In the genomic region with DNA sequence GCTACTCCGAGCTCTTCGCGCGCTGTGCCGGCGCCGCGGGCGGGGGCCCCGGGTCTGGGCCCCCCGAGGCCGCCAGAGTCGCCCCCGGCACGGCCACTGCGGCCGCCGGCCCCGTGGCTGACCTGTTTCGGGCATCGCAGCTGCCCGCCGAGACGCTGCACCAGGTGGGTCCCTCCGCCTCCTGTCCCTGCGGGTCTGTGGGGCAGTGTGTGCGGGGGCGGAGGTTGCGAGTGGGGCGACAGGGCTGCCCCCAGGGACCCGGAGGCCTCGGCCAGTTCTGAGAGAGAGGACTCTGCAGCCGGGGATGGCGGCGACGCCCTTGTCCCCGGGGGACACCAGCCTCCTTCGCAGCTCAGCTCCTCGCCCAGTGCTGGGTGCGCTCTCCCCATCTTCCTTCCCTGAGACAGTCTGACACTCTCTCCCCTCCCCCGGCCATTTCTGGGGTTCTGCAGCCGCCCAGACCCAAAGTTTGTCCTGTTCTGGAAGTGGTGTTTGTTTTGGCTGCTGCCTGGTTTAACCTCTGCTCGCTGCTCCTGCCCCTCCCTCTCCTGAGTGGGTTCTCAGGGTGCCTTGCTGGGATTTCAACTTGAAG, we compare ENCODE assay signal across 8 cellular contexts. TPM values are rescaled to one million over a fixed set of nuclear protein-coding genes. Genes with fewer than 3 reads are reported as not detected.
DNase-seq lines count a peak whose midpoint lies in the region; ATAC-seq, FAIRE-seq and TF ChIP-seq lines count a peak whose summit lies in the region.

No MANE protein-coding gene starts in this region.

- 5% methylated on average over 6 of the region's 43 CpGs for WGBS in A549 (ENCODE audit: missing lambda C conversion rate)

- no peak for FAIRE-seq in A549 (lab: Jason Lieb, UNC)

- no peaks in the 10 kb centered on the region; the same call in 2 of the 3 replicates for H3K9me3 ChIP-seq in A549
- no peaks in the 10 kb centered on the region for H3K9me3 ChIP-seq in parathyroid adenoma (ENCODE audit: control insufficient read depth, low read length)

- no peak for TF ChIP-seq EP300 in A549 (IDR thresholded peaks at IDR 0.05)

- no peaks in the 10 kb centered on the region for H3K27me3 ChIP-seq in parathyroid adenoma (ENCODE audit: control insufficient read depth, insufficient read depth, low read length)
- H3K27me3 ChIP-seq in foreskin keratinocyte = no peaks in the 10 kb centered on the region

- H3K79me2 ChIP-seq in parathyroid adenoma = peaks cover 2% of the 10 kb centered on the region

- peak; percentile 49 to 57 for ATAC-seq in A549
- ATAC-seq in HG03342 (IDR thresholded peaks at IDR 0.05; ENCODE audit: unreplicated experiment) = peak; percentile 15
- no peak for ATAC-seq in foreskin keratinocyte

- TF ChIP-seq POLR2A in A549 (IDR thresholded peaks at IDR 0.05; ENCODE audit: low read length) = no peak

- no peak for TF ChIP-seq CTCF in A549 (IDR thresholded peaks at IDR 0.05)
- no peak for TF ChIP-seq CTCF in fibroblast of villous mesenchyme (IDR thresholded peaks at IDR 0.05; ENCODE audit: insufficient read depth, low read depth, low read length)
- TF ChIP-seq CTCF in parathyroid adenoma (IDR thresholded peaks at IDR 0.05) = no peak
- TF ChIP-seq CTCF in foreskin keratinocyte (conservative IDR thresholded peaks at IDR 0.05) = no peak

- H3K4me3 ChIP-seq in A549 (peak overlapping the region; percentile 63), fibroblast of villous mesenchyme (ENCODE audit: low read depth, low read length) (peak overlapping the region; percentile 55), parathyroid adenoma (ENCODE audit: low read depth, low read length) (peak overlapping the region; percentile 52)

- no peak overlapping the region for H3K9ac ChIP-seq in parathyroid adenoma

- H3K36me3 ChIP-seq in parathyroid adenoma (ENCODE audit: control insufficient read depth, insufficient read depth, low read length) = no peaks in the 10 kb centered on the region

- H3K4me2 ChIP-seq in A549 (peak overlapping the region; percentile 99), parathyroid adenoma (ENCODE audit: low read length) (peak overlapping the region; percentile 52)

- H3K27ac ChIP-seq in A549 (peak overlapping the region; percentile 46 to 77; a peak in 3 of 6 replicates), parathyroid adenoma (peak overlapping the region; percentile 62), foreskin keratinocyte (no peak overlapping the region)

- CTCF ChIA-PET in A549 (lab: Yijun Ruan, JAX) = interaction anchor here (0.7 to 1.9 kb wide), 7 partner anchors 9 to 126 kb away, joined by 3 to 6 read pairs (median 4); no protein-coding TSS in a partner anchor

- H3K4me1 ChIP-seq in A549 (peaks cover 6% of the 10 kb centered on the region; the same call in 2 of the 3 replicates), parathyroid adenoma (no peaks in the 10 kb centered on the region), foreskin keratinocyte (peaks cover 6% of the 10 kb centered on the region)

- no peak for TF ChIP-seq RAD21 in A549 (conservative IDR thresholded peaks at IDR 0.05 in 1 of 2, IDR thresholded peaks at IDR 0.05 in 1 of 2)

- H2AFZ ChIP-seq in parathyroid adenoma = peak overlapping the region; percentile 77

- DNase-seq in A549 (ENCODE audit: low read depth in 1 of 2, low spot score in 1 of 2) = no peak
- DNase-seq in GM19238 (ENCODE audit: insufficient read length, low spot score) = peak; percentile 7
- DNase-seq in activated CD8-positive, alpha-beta memory T cell treated with anti-CD3 and anti-CD28 coated beads, Interleukin-2, amount 50 U/mL, for 48 hours = peak; percentile 46
- no peak for DNase-seq in fibroblast of villous mesenchyme (ENCODE audit: low read depth)
- DNase-seq in SW480 (ENCODE audit: low spot score) = no peak
- no peak for DNase-seq in foreskin keratinocyte

- POLR2A ChIA-PET in A549 (lab: Yijun Ruan, JAX) = no interaction called here

TF ChIP-seq in A549, 52 proteins besides CTCF, POLR2A, EP300 and RAD21:
- TF ChIP-seq HOXA7 (CRISPR knock-in tag; IDR thresholded peaks at IDR 0.05) (no peak), RNF2 (IDR thresholded peaks at IDR 0.05; ENCODE audit: borderline replicate concordance, low read depth) (0 out of 2 replicates have a peak, but pooled peaks have one; percentile 19)

RNA-seq across cellular contexts. Expression of a gene that starts 0.6 kb away (rescaled TPM):
- polyA plus RNA-seq in A549 (2011; rRNA removed) = 0.45 and 0.76 TPM in 2 replicates
- 0.09 and 0.13 TPM in 2 replicates for polyA plus RNA-seq in A549 (2012; cell fraction: cytosol; rRNA removed)
- 0.01 and 0.02 TPM in 2 replicates for polyA plus RNA-seq in A549 (2012; cell fraction: nucleus; rRNA removed)
- 0.13 to 0.26 TPM (median 0.17 TPM) in 3 replicates for polyA plus RNA-seq in A549 (2017; fragmentation: RNase III; extraction: RNeasy Plus Mini Kit Qiagen cat#74134 plus additional on column Dnase treatment)
- polyA minus RNA-seq in A549 (2011; rRNA and poly(A)+ RNA removed) = 1.2 and 1.9 TPM in 2 replicates
- total RNA-seq in fibroblast of villous mesenchyme = 0.32 and 0.43 TPM in 2 replicates
- total RNA-seq in foreskin keratinocyte = 2.0 and 4.2 TPM in 2 replicates
- 1.4 and 2.7 TPM in 2 replicates for polyA plus RNA-seq in foreskin keratinocyte

Comparison
In these comparisons a context has a peak if more than half of its experiments do, and no peak if none do; other contexts are left out.
1. DNase-seq: peak in GM19238 (single experiment) and activated CD8-positive, alpha-beta memory T cell treated with anti-CD3 and anti-CD28 coated beads, Interleukin-2, amount 50 U/mL, for 48 hours (single experiment); none in A549 (0 of 2), fibroblast of villous mesenchyme (single experiment), SW480 (single experiment) and foreskin keratinocyte (0 of 2).
2. Peak in every context shown above with its lines, with median percentiles within 50 percentile points of each other: H3K4me3 ChIP-seq.